ENCODE assay signal across 8 cellular contexts in genomic region chr7:1459512-1459892, GRCh38. TPM values are rescaled to one million over a fixed set of nuclear protein-coding genes. Genes with fewer than 3 reads are reported as not detected.
DNase-seq lines count a peak whose midpoint lies in the region; ATAC-seq and TF ChIP-seq lines count a peak whose summit lies in the region.

No MANE protein-coding gene starts in this region.

- peaks cover 0 to 83% of the 10 kb centered on the region in 2 donors for H3K4me1 ChIP-seq in right atrium auricular region
- H3K4me1 ChIP-seq in urinary bladder (ENCODE audit: insufficient read depth) = no peaks in the 10 kb centered on the region

- H3K9me3 ChIP-seq in right atrium auricular region = no peaks in the 10 kb centered on the region

- no peaks in the 10 kb centered on the region for H3K27me3 ChIP-seq in right atrium auricular region

- H3K36me3 ChIP-seq in right atrium auricular region = no peaks in the 10 kb centered on the region
- H3K36me3 ChIP-seq in urinary bladder (ENCODE audit: insufficient read depth) = no peaks in the 10 kb centered on the region

- TF ChIP-seq CTCF in GM13976 (IDR thresholded peaks at IDR 0.05; ENCODE audit: borderline replicate concordance, control extremely low read depth, extremely low read depth, insufficient read depth, missing control alignments) (no peak), right atrium auricular region (IDR thresholded peaks at IDR 0.05) (no peak)

- in situ Hi-C loops in GM13976 (cut with MboI; ENCODE audit: low sequenced_read_pairs, unreplicated experiment) = no loop called here

- 1% methylated on average over 35 of the region's 35 CpGs for WGBS in urinary bladder

- H3K4me3 ChIP-seq in right atrium auricular region (peak overlapping the region; percentile 91 to 95), urinary bladder (ENCODE audit: low read depth, low read length) (peak overlapping the region; percentile 61)

- H3K27ac ChIP-seq in right atrium auricular region (peak overlapping the region; percentile 79 to 84), urinary bladder (ENCODE audit: low read depth) (no peak overlapping the region)

- DNase-seq in GM13976 (ENCODE audit: low spot score) (peak; percentile 100), NCI-H146 (lab: John Stamatoyannopoulos, UW) (peak; percentile 98), T-helper 2 cell (peak; percentile 95 to 99 (median 98)), anterior cingulate cortex (lab: John Stamatoyannopoulos, UW) (peak; percentile 74 to 100 (median 99)), right atrium auricular region (ENCODE audit: low spot score) (peak; percentile 99), pulmonary artery endothelial cell (ENCODE audit: low read depth, low spot score) (peak; percentile 93)

- ATAC-seq in HG02884 (IDR thresholded peaks at IDR 0.05; ENCODE audit: unreplicated experiment) = peak; percentile 90

RNA-seq across cellular contexts. Expression of gene MICALL2, which starts 0.2 kb away (rescaled TPM):
- total RNA-seq in right atrium auricular region (1 to 10 TPM; 3.6 to 9.4 TPM), pulmonary artery endothelial cell (11.0 and 12.9 TPM in 2 replicates), urinary bladder (8.4 TPM)
- polyA plus RNA-seq in urinary bladder = 40.0 TPM

RNA-seq across cellular contexts. Expression of gene INTS1, which starts 44.7 kb away (rescaled TPM):
- total RNA-seq in right atrium auricular region (10 to 100 TPM; 29.0 to 47.0 TPM), pulmonary artery endothelial cell (38.6 and 39.2 TPM in 2 replicates), urinary bladder (13.7 TPM)
- polyA plus RNA-seq in urinary bladder = 55.6 TPM
